Comparison of ENCODE assay signal across 8 cellular contexts in the genomic region with DNA sequence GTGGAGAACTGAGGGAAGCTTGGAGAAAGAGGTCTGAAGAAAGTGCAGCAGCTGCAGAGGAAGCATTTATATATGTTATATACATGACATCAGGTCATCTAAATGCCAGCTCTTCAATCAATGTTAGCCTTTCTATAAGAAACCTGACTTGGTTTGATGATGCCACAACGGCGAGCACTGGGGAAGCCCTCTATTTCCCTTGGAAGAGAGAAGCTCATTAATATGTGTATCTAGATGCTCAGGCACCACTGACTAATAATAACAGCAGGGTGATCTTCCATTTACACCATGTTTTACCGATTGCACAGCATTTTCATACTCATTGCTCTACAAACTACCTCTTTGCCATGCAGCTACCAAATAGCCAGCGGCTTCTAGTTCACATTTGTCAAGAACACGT.
DNase-seq lines count a peak whose midpoint lies in the region; ATAC-seq and TF ChIP-seq lines count a peak whose summit lies in the region.

No MANE protein-coding gene starts in this region.

- ATAC-seq in HG02610 (IDR thresholded peaks at IDR 0.05; ENCODE audit: unreplicated experiment) (no peak), GM18520 (IDR thresholded peaks at IDR 0.05; ENCODE audit: unreplicated experiment) (no peak)

- H3K4me3 Mint-ChIP-seq in nephron: peak overlapping the region; percentile 96 to 100 (median 99)

- peak overlapping the region; percentile 92 for H3K4me3 ChIP-seq in coronary artery

- H3K27ac ChIP-seq in C4-2B (peak overlapping the region; percentile 85), coronary artery (peak overlapping the region in 1 of 2 donors; percentile 78)

- TF ChIP-seq CTCF in C4-2B (conservative IDR thresholded peaks at IDR 0.05) (no peak), coronary artery (IDR thresholded peaks at IDR 0.05) (no peak), nephron (IDR thresholded peaks at IDR 0.05; ENCODE audit: unreplicated experiment in 3 of 3) (no peak)

- H3K27ac Mint-ChIP-seq in nephron: peak overlapping the region in 1 of 3 experiments; percentile 26

- no peaks in the 10 kb centered on the region for H3K27me3 Mint-ChIP-seq in nephron (ENCODE audit: low read depth)

- DNase-seq in NAMALWA (ENCODE audit: low spot score): peak; percentile 16
- no peak for DNase-seq in coronary artery (ENCODE audit: low spot score)
- no peak for DNase-seq in NCI-H2107 (lab: John Stamatoyannopoulos, UW)
- DNase-seq in activated CD4-positive, CD25-positive, alpha-beta regulatory T cell (lab: John Stamatoyannopoulos, UW): no peak

- peaks cover 24% of the 10 kb centered on the region for H3K36me3 Mint-ChIP-seq in nephron (ENCODE audit: low read depth)

- H3K4me1 Mint-ChIP-seq in nephron: peaks cover 16% of the 10 kb centered on the region

- peaks cover 2% of the 10 kb centered on the region for H3K9me3 Mint-ChIP-seq in nephron
